26 cellular contexts compared by ENCODE assay signal in genomic region chr11:11942668-11943067, GRCh38.
DNase-seq lines count a peak whose midpoint lies in the region; ATAC-seq, FAIRE-seq and TF ChIP-seq lines count a peak whose summit lies in the region.
"Had no signal": no experiment of that assay in that cellular context is flagged by ENCODE, and none has a peak within 500 bp of the region (broad histone marks: within the 10 kb centered on the region; RNA-seq: fewer than 3 reads in every experiment).

No MANE protein-coding gene starts in this region.

- no peak for ATAC-seq in left cardiac atrium
- ATAC-seq in stimulated activated effector memory CD8-positive, alpha-beta T cell treated with anti-CD3 and anti-CD28 coated beads, Interleukin-12 subunit alpha, Interleukin-12 subunit beta, amount 100 ng/mL, for 72 hours: no peak
- ATAC-seq: A549, GM23338, Panc1 had no signal

- H3K36me3 ChIP-seq in left ventricle myocardium inferior (peaks cover 80% of the 10 kb centered on the region), mammary epithelial cell (ENCODE audit: insufficient read depth, low read length) (peaks cover 8% of the 10 kb centered on the region)

- no peaks in the 10 kb centered on the region for H3K4me1 Mint-ChIP-seq in stimulated activated effector memory CD8-positive, alpha-beta T cell treated with anti-CD3 and anti-CD28 coated beads, Interleukin-12 subunit alpha, Interleukin-12 subunit beta, amount 100 ng/mL, for 72 hours

- intact Hi-C loops in left ventricle myocardium inferior (cut with micrococcal nuclease) (no loop called here), left cardiac atrium (cut with DNase I) (no loop called here), mammary epithelial cell (cut with micrococcal nuclease) (no loop called here)

- no peak overlapping the region for H3K9ac ChIP-seq in mammary epithelial cell (ENCODE audit: insufficient read depth, low read length)
- H3K9ac ChIP-seq: BLaER1 treated with 17β-estradiol and CSF1 and Interleukin-3, amounts not matched to agents 10 nM and 100 nM had no signal

- no peaks in the 10 kb centered on the region for H3K79me2 ChIP-seq in mammary epithelial cell (ENCODE audit: insufficient read depth, low read length)

- no peak for TF ChIP-seq POLR2A in GM12891 (IDR thresholded peaks at IDR 0.05; ENCODE audit: low read depth, low read length)

- H3K27me3 ChIP-seq in left ventricle myocardium inferior (ENCODE audit: low read depth): no peaks in the 10 kb centered on the region
- H3K27me3 ChIP-seq in mammary epithelial cell (ENCODE audit: insufficient read depth, low read length): no peaks in the 10 kb centered on the region
- H3K27me3 ChIP-seq: BLaER1 treated with 17β-estradiol and CSF1 and Interleukin-3, amounts not matched to agents 10 nM and 100 nM had no signal

- TF ChIP-seq CTCF in left ventricle myocardium inferior (IDR thresholded peaks at IDR 0.05; ENCODE audit: borderline replicate concordance) (no peak), mammary epithelial cell (conservative IDR thresholded peaks at IDR 0.05 in 1 of 2, IDR thresholded peaks at IDR 0.05 in 1 of 2; ENCODE audit: extremely low read depth in 1 of 2, insufficient read depth in 1 of 2, low read depth in 1 of 2, low read length in 2 of 2) (no peak), GM13976 (IDR thresholded peaks at IDR 0.05; ENCODE audit: borderline replicate concordance, control extremely low read depth, extremely low read depth, insufficient read depth, missing control alignments) (no peak)

- H2AFZ ChIP-seq in mammary epithelial cell (ENCODE audit: low read depth, low read length): no peak overlapping the region
- H2AFZ ChIP-seq: GM23338 had no signal

- H3K4me3 ChIP-seq in left ventricle myocardium inferior (no peak overlapping the region), mammary epithelial cell (replicated peaks in 1 of 3; ENCODE audit: insufficient read depth in 1 of 3, low read depth in 2 of 3, low read length in 3 of 3) (no peak overlapping the region)
- H3K4me3 ChIP-seq: A549; BLaER1 treated with 17β-estradiol and CSF1 and Interleukin-3, amounts not matched to agents 10 nM and 100 nM; GM23338; HAP-1 had no signal

- peak overlapping the region; percentile 65 for H3K27ac Mint-ChIP-seq in stimulated activated effector memory CD8-positive, alpha-beta T cell treated with anti-CD3 and anti-CD28 coated beads, Interleukin-12 subunit alpha, Interleukin-12 subunit beta, amount 100 ng/mL, for 72 hours
- H3K27ac Mint-ChIP-seq: GM23338, HFFc6 had no signal

- H3K27ac ChIP-seq in left ventricle myocardium inferior (replicated peaks): peak overlapping the region; percentile 15
- no peak overlapping the region for H3K27ac ChIP-seq in mammary epithelial cell (ENCODE audit: insufficient read depth, low read depth, low read length)
- H3K27ac ChIP-seq: A549; BLaER1 treated with 17β-estradiol and CSF1 and Interleukin-3, amounts not matched to agents 10 nM and 100 nM; RWPE1 had no signal

- 93% methylated on average over 3 of the region's 3 CpGs for WGBS in mammary epithelial cell (ENCODE audit: low coverage, missing lambda C conversion rate)

- FAIRE-seq in GM12891 (lab: Jason Lieb, UNC): peak; percentile 38
- FAIRE-seq: A549 had no signal

- dilution Hi-C loops in mammary epithelial cell (cut with HindIII; ENCODE audit: low sequenced_read_pairs): no loop called here

- DNase-seq in left ventricle myocardium inferior (no peak), left cardiac atrium (no peak), GM12891 (ENCODE audit: insufficient read length, low spot score) (no peak), mammary epithelial cell (no peak), GM13976 (ENCODE audit: low spot score) (no peak)
- no peak for DNase-seq in stimulated activated effector memory CD8-positive, alpha-beta T cell treated with anti-CD3 and anti-CD28 coated beads, Interleukin-12 subunit alpha, Interleukin-12 subunit beta, amount 100 ng/mL, for 72 hours (ENCODE audit: low spot score in 2 of 2)
- DNase-seq in activated CD4-positive, alpha-beta T cell treated with anti-CD3 and anti-CD28 coated beads, Interleukin-2, amount 50 U/mL, for 1 hour: no peak
- DNase-seq: AML-193; CD4-positive, alpha-beta memory T cell; DND-41; HFFc6; IMR-90; KG1; MM.1S; NCI-H1694 treated with DMSO at 0.1 percent for 48 hours; NCI-H2081 treated with DMSO at 0.1 percent for 48 hours; NCI-H2171; NCI-H226; NCI-H510A; SHP77 treated with DMSO at 0.1 percent for 48 hours had no signal

- H3K36me3 Mint-ChIP-seq in stimulated activated effector memory CD8-positive, alpha-beta T cell treated with anti-CD3 and anti-CD28 coated beads, Interleukin-12 subunit alpha, Interleukin-12 subunit beta, amount 100 ng/mL, for 72 hours: peaks cover 87% of the 10 kb centered on the region

- in situ Hi-C loops in mammary epithelial cell (cut with MboI; ENCODE audit: low sequenced_read_pairs in 2 of 2) (no loop called here), GM13976 (cut with MboI; ENCODE audit: low sequenced_read_pairs, unreplicated experiment) (no loop called here)

- H4K20me1 ChIP-seq in mammary epithelial cell (ENCODE audit: insufficient read depth, low read length): no peaks in the 10 kb centered on the region
- H4K20me1 ChIP-seq: BLaER1 treated with 17β-estradiol and CSF1 and Interleukin-3, amounts not matched to agents 10 nM and 100 nM had no signal

- TSS peak; percentile 90 for BruUV-seq in mammary epithelial cell (replicated peaks; lab: Mats Ljungman, UMichigan)

- H3K4me3 Mint-ChIP-seq in stimulated activated effector memory CD8-positive, alpha-beta T cell treated with anti-CD3 and anti-CD28 coated beads, Interleukin-12 subunit alpha, Interleukin-12 subunit beta, amount 100 ng/mL, for 72 hours: no peak overlapping the region
- H3K4me3 Mint-ChIP-seq: CD4-positive, alpha-beta memory T cell; GM23338; HFFc6 had no signal

- H3K4me2 ChIP-seq in mammary epithelial cell (ENCODE audit: insufficient read depth, low read depth, low read length): no peak overlapping the region
- H3K4me2 ChIP-seq: A549; BLaER1 treated with 17β-estradiol and CSF1 and Interleukin-3, amounts not matched to agents 10 nM and 100 nM; GM23338 had no signal

- no peaks in the 10 kb centered on the region for H3K9me3 Mint-ChIP-seq in stimulated activated effector memory CD8-positive, alpha-beta T cell treated with anti-CD3 and anti-CD28 coated beads, Interleukin-12 subunit alpha, Interleukin-12 subunit beta, amount 100 ng/mL, for 72 hours
- H3K9me3 Mint-ChIP-seq: CD4-positive, alpha-beta memory T cell; GM23338; HFFc6 had no signal

- CTCF ChIA-PET in mammary epithelial cell (lab: Charles Lee; ENCODE audit: low non-redundant PET): no interaction called here

- H3K9me3 ChIP-seq in left ventricle myocardium inferior (replicated peaks) (no peaks in the 10 kb centered on the region), mammary epithelial cell (replicated peaks; ENCODE audit: insufficient read depth, low read length) (no peaks in the 10 kb centered on the region)
- H3K9me3 ChIP-seq: A549; BLaER1 treated with 17β-estradiol and CSF1 and Interleukin-3, amounts not matched to agents 10 nM and 100 nM; HAP-1 had no signal

- peaks cover 27% of the 10 kb centered on the region for H3K4me1 ChIP-seq in left ventricle myocardium inferior
- H3K4me1 ChIP-seq in mammary epithelial cell (ENCODE audit: insufficient read depth, low read length): no peaks in the 10 kb centered on the region

TF ChIP-seq in GM12891, 5 proteins besides CTCF, POLR2A, EP300 and RAD21:
- TF ChIP-seq PAX5 (IDR thresholded peaks at IDR 0.05; ENCODE audit: insufficient read depth, low read length, severe bottlenecking): no peak
- TF ChIP-seq POU2F2 (IDR thresholded peaks at IDR 0.05; ENCODE audit: low read depth, low read length): no peak
- TF ChIP-seq TAF1 (IDR thresholded peaks at IDR 0.05; ENCODE audit: low read depth, low read length): no peak
- no peak for TF ChIP-seq POLR2AphosphoS5 (IDR thresholded peaks at IDR 0.05; ENCODE audit: low read depth, low read length)
- no peak for TF ChIP-seq SPI1 (IDR thresholded peaks at IDR 0.05; ENCODE audit: low read depth, low read length)
